In genomic region chr7:40437498-40437897, GRCh38 we compare ENCODE assay signal across 12 cellular contexts.
DNase-seq lines count a peak whose midpoint lies in the region; ATAC-seq and TF ChIP-seq lines count a peak whose summit lies in the region.
"Had no signal": no experiment of that assay in that cellular context is flagged by ENCODE, and none has a peak within 500 bp of the region (broad histone marks: within the 10 kb centered on the region; RNA-seq: fewer than 3 reads in every experiment).

No MANE protein-coding gene starts in this region.

- WGBS in esophagus muscularis mucosa, result 78% methylated on average over 1 of the region's 1 CpG
- WGBS in trophoblast cell (ENCODE audit: extremely low coverage, insufficient coverage, insufficient read length), result no CpG with 5 or more reads among the region's 1 CpG

- no peaks in the 10 kb centered on the region for H3K36me3 Mint-ChIP-seq in activated T-helper 1 cell treated with anti-CD3 and anti-CD28 coated beads, Interleukin-12 subunit alpha, Interleukin-12 subunit beta, Interleukin-2, Interleukin-4 antibody, amounts not matched to agents 30 ng/mL and 10 ng/mL and 1 ng/mL, durations not matched to agents 14 hours and 24 hours and 36 hours (ENCODE audit: low read depth)

- H3K4me3 Mint-ChIP-seq in activated T-helper 1 cell treated with anti-CD3 and anti-CD28 coated beads, Interleukin-12 subunit alpha, Interleukin-12 subunit beta, Interleukin-2, Interleukin-4 antibody, amounts not matched to agents 30 ng/mL and 10 ng/mL and 1 ng/mL, durations not matched to agents 14 hours and 24 hours and 36 hours, result no peak overlapping the region

- H3K9me3 ChIP-seq in Panc1 (ENCODE audit: control insufficient read depth, insufficient read depth, low read depth, low read length) (peaks cover 12% of the 10 kb centered on the region; the same call in 1 of the 2 replicates), esophagus muscularis mucosa (peaks cover 0 to 11% (median 7%) of the 10 kb centered on the region in 4 donors), trophoblast cell (ENCODE audit: insufficient read depth, low read depth, low read length) (no peaks in the 10 kb centered on the region)
- H3K9me3 ChIP-seq: ovary had no signal

- no peak overlapping the region for H3K9ac ChIP-seq in trophoblast cell (ENCODE audit: low read length)

- H3K4me1 ChIP-seq in Panc1 (ENCODE audit: control insufficient read depth, insufficient read depth, low read length) (no peaks in the 10 kb centered on the region), esophagus muscularis mucosa (peaks cover 0 to 32% (median 9%) of the 10 kb centered on the region in 4 donors), trophoblast cell (ENCODE audit: control insufficient read depth in 1 of 2, insufficient read depth in 2 of 2, low read length in 2 of 2) (peaks cover 2 to 3% of the 10 kb centered on the region in 2 experiments)

- H2BK12ac ChIP-seq in trophoblast cell (ENCODE audit: low read length), result no peak overlapping the region

- peaks cover 3% of the 10 kb centered on the region for H3K9me3 Mint-ChIP-seq in activated T-helper 1 cell treated with anti-CD3 and anti-CD28 coated beads, Interleukin-12 subunit alpha, Interleukin-12 subunit beta, Interleukin-2, Interleukin-4 antibody, amounts not matched to agents 30 ng/mL and 10 ng/mL and 1 ng/mL, durations not matched to agents 14 hours and 24 hours and 36 hours

- H3K27me3 ChIP-seq in Panc1 (ENCODE audit: control insufficient read depth, insufficient read depth, low read length) (no peaks in the 10 kb centered on the region), esophagus muscularis mucosa (no peaks in the 10 kb centered on the region), trophoblast cell (ENCODE audit: insufficient read depth, low read length) (no peaks in the 10 kb centered on the region)
- H3K27me3 ChIP-seq: ovary had no signal

- H3K4me2 ChIP-seq in trophoblast cell (ENCODE audit: low read length), result peak overlapping the region; percentile 43

- no peak overlapping the region for H3K27ac Mint-ChIP-seq in activated T-helper 1 cell treated with anti-CD3 and anti-CD28 coated beads, Interleukin-12 subunit alpha, Interleukin-12 subunit beta, Interleukin-2, Interleukin-4 antibody, amounts not matched to agents 30 ng/mL and 10 ng/mL and 1 ng/mL, durations not matched to agents 14 hours and 24 hours and 36 hours

- H4K8ac ChIP-seq in trophoblast cell (ENCODE audit: low read depth, low read length), result no peak overlapping the region

- H3K4ac ChIP-seq in trophoblast cell (ENCODE audit: low read depth, low read length), result no peak overlapping the region

- no TSS peak for BruUV-seq in Panc1 (replicated peaks; lab: Mats Ljungman, UMichigan)

- intact Hi-C loops in Panc1 (cut with micrococcal nuclease; ENCODE audit: unreplicated experiment), result no loop called here
- intact Hi-C loops in esophagus muscularis mucosa (cut with DNase I), result no loop called here
- intact Hi-C loops in activated T-helper 1 cell treated with anti-CD3 and anti-CD28 coated beads, Interleukin-12 subunit alpha, Interleukin-12 subunit beta, Interleukin-2, Interleukin-4 antibody, amounts not matched to agents 30 ng/mL and 10 ng/mL and 1 ng/mL, durations not matched to agents 14 hours and 24 hours and 36 hours (cut with micrococcal nuclease), result no loop called here

- no peaks in the 10 kb centered on the region for H3K4me1 Mint-ChIP-seq in activated T-helper 1 cell treated with anti-CD3 and anti-CD28 coated beads, Interleukin-12 subunit alpha, Interleukin-12 subunit beta, Interleukin-2, Interleukin-4 antibody, amounts not matched to agents 30 ng/mL and 10 ng/mL and 1 ng/mL, durations not matched to agents 14 hours and 24 hours and 36 hours (ENCODE audit: low read depth)

- no peak overlapping the region for H3K23ac ChIP-seq in trophoblast cell (ENCODE audit: low read length)

- no peaks in the 10 kb centered on the region for H3K36me3 ChIP-seq in Panc1 (ENCODE audit: control insufficient read depth, insufficient read depth, low read length)
- no peaks in the 10 kb centered on the region for H3K36me3 ChIP-seq in esophagus muscularis mucosa
- H3K36me3 ChIP-seq in trophoblast cell (ENCODE audit: control insufficient read depth in 1 of 2, insufficient read depth in 2 of 2, low read length in 2 of 2), result no peaks in the 10 kb centered on the region
- H3K36me3 ChIP-seq: ovary had no signal

- H3K79me1 ChIP-seq in trophoblast cell (ENCODE audit: low read length), result peaks cover 12% of the 10 kb centered on the region

- no peak for TF ChIP-seq EP300 in esophagus muscularis mucosa (IDR thresholded peaks at IDR 0.05)

- no peak overlapping the region for H4K91ac ChIP-seq in trophoblast cell (ENCODE audit: low read depth, low read length)

- no peaks in the 10 kb centered on the region for H3K27me3 Mint-ChIP-seq in activated T-helper 1 cell treated with anti-CD3 and anti-CD28 coated beads, Interleukin-12 subunit alpha, Interleukin-12 subunit beta, Interleukin-2, Interleukin-4 antibody, amounts not matched to agents 30 ng/mL and 10 ng/mL and 1 ng/mL, durations not matched to agents 14 hours and 24 hours and 36 hours (ENCODE audit: insufficient read depth)

- H2BK5ac ChIP-seq in trophoblast cell (ENCODE audit: low read depth, low read length, poor library complexity), result no peak overlapping the region

- CTCF ChIA-PET in Panc1 (lab: Charles Lee), result no interaction called here

- no peak for TF ChIP-seq POLR2A in esophagus muscularis mucosa (IDR thresholded peaks at IDR 0.05; ENCODE audit: low read depth)
- no peak for TF ChIP-seq POLR2A in GM18505 (IDR thresholded peaks at IDR 0.05; ENCODE audit: borderline replicate concordance, extremely low read depth, insufficient read depth, insufficient read length)

- H3K79me2 ChIP-seq in trophoblast cell (ENCODE audit: control insufficient read depth, insufficient read depth, low read length, poor library complexity), result no peaks in the 10 kb centered on the region

- H2AK5ac ChIP-seq in trophoblast cell (ENCODE audit: low read length), result no peak overlapping the region

- H3K14ac ChIP-seq in trophoblast cell (ENCODE audit: low read length), result no peak overlapping the region

- H4K12ac ChIP-seq in trophoblast cell (ENCODE audit: low read depth, low read length), result no peak overlapping the region

- in situ Hi-C loops in Panc1 (cut with HindIII; ENCODE audit: low pct_unique_long_range_greater_than_20kb, low sequenced_read_pairs), result no loop called here

- POLR2A ChIA-PET in Panc1 (lab: Charles Lee), result no interaction called here

- H3K27ac ChIP-seq in Panc1 (ENCODE audit: low read length) (no peak overlapping the region), esophagus muscularis mucosa (replicated peaks in 1 of 4) (peak overlapping the region in 3 of 4 donors; percentile 53 to 77 (median 70)), trophoblast cell (ENCODE audit: low read depth, low read length) (peak overlapping the region; percentile 76)
- H3K27ac ChIP-seq: ovary had no signal

- H2BK120ac ChIP-seq in trophoblast cell (ENCODE audit: insufficient read depth, low read length, poor library complexity), result no peak overlapping the region

- H3K18ac ChIP-seq in trophoblast cell (ENCODE audit: low read length), result no peak overlapping the region

- DNase-seq in DMS 273 (lab: John Stamatoyannopoulos, UW; ENCODE audit: unreplicated experiment) (peak; percentile 80), Panc1 (ENCODE audit: low read depth, low spot score) (peak; percentile 20), esophagus muscularis mucosa (ENCODE audit: extremely low spot score) (no peak), trophoblast cell (peak; percentile 55 to 91), GOT3 (lab: John Stamatoyannopoulos, UW) (no peak), NCI-H510A (lab: John Stamatoyannopoulos, UW) (no peak)
- DNase-seq in activated T-helper 1 cell treated with anti-CD3 and anti-CD28 coated beads, Interleukin-12 subunit alpha, Interleukin-12 subunit beta, Interleukin-2, Interleukin-4 antibody, amounts not matched to agents 30 ng/mL and 10 ng/mL and 1 ng/mL, durations not matched to agents 14 hours and 24 hours and 36 hours (ENCODE audit: low spot score), result no peak
- DNase-seq: activated naive CD4-positive, alpha-beta T cell; KG1; NCI-H526 treated with DMSO at 0.1 percent for 48 hours; ovary had no signal

- no peak for TF ChIP-seq CTCF in Panc1 (IDR thresholded peaks at IDR 0.05)
- TF ChIP-seq CTCF in esophagus muscularis mucosa (IDR thresholded peaks at IDR 0.05), result no peak

- H2AFZ ChIP-seq in trophoblast cell (ENCODE audit: insufficient read depth, low read length, poor library complexity), result no peak overlapping the region

- ATAC-seq in Panc1 (no peak), GM18505 (IDR thresholded peaks at IDR 0.05; ENCODE audit: unreplicated experiment) (no peak)

- H3K4me3 ChIP-seq in Panc1 (ENCODE audit: low read depth in 2 of 2, low read length in 2 of 2), result no peak overlapping the region
- H3K4me3 ChIP-seq in esophagus muscularis mucosa, result no peak overlapping the region
- H3K4me3 ChIP-seq in trophoblast cell (ENCODE audit: low read depth, low read length), result no peak overlapping the region
- H3K4me3 ChIP-seq: ovary had no signal

Comparison
In these comparisons a context has a peak if more than half of its experiments do, and no peak if none do; other contexts are left out.
1. DNase-seq: peak in DMS 273 (single experiment), Panc1 (single experiment) and trophoblast cell (2 of 2); none in esophagus muscularis mucosa (single experiment), GOT3 (single experiment), NCI-H510A (single experiment) and activated T-helper 1 cell treated with anti-CD3 and anti-CD28 coated beads, Interleukin-12 subunit alpha, Interleukin-12 subunit beta, Interleukin-2, Interleukin-4 antibody, amounts not matched to agents 30 ng/mL and 10 ng/mL and 1 ng/mL, durations not matched to agents 14 hours and 24 hours and 36 hours (single experiment).